In genomic region chr5:9454012-9454481, GRCh38 we compare ENCODE assay signal across 13 cellular contexts.
DNase-seq lines count a peak whose midpoint lies in the region; ATAC-seq, FAIRE-seq and TF ChIP-seq lines count a peak whose summit lies in the region.
"Had no signal": no experiment of that assay in that cellular context is flagged by ENCODE, and none has a peak within 500 bp of the region (broad histone marks: within the 10 kb centered on the region; RNA-seq: fewer than 3 reads in every experiment).

No MANE protein-coding gene starts in this region.

- no peak overlapping the region for H3K9ac ChIP-seq in smooth muscle cell (ENCODE audit: low read depth)
- H3K9ac ChIP-seq in H9 (ENCODE audit: extremely low read depth, insufficient read length, low read length) = no peak overlapping the region

- peaks cover 16% of the 10 kb centered on the region for H3F3A ChIP-seq in smooth muscle cell (ENCODE audit: low read depth)

- H3K4me3 Mint-ChIP-seq in H9 = no peak overlapping the region
- H3K4me3 Mint-ChIP-seq: activated naive CD8-positive, alpha-beta T cell treated with anti-CD3 and anti-CD28 coated beads, Interleukin-2, amount 10 ng/mL, durations not matched to agents 7 days and 5 days; CD4-positive, CD25-positive, alpha-beta regulatory T cell had no signal

- H3K4me3 ChIP-seq in GM12865 (ENCODE audit: low read depth, low read length) (no peak overlapping the region), smooth muscle cell (no peak overlapping the region)
- H3K4me3 ChIP-seq: thyroid gland had no signal

- DNase-seq in GM12865 (ENCODE audit: low read depth) (peak; percentile 16), smooth muscle cell (lab: John Stamatoyannopoulos, UW; ENCODE audit: unreplicated experiment) (no peak), H9 (no peak)
- DNase-seq: activated naive CD8-positive, alpha-beta T cell treated with anti-CD3 and anti-CD28 coated beads, Interleukin-2, amount 10 ng/mL, durations not matched to agents 7 days and 5 days; CD4-positive, CD25-positive, alpha-beta regulatory T cell; NCI-H2081; stimulated activated CD4-positive, alpha-beta T cell treated with anti-CD3 and anti-CD28 coated beads, Interleukin-2, amount 100 ng/mL, for 24 hours; thyroid gland had no signal

- no peak for TF ChIP-seq CTCF in GM12865 (IDR thresholded peaks at IDR 0.05; ENCODE audit: insufficient read depth, low read depth, low read length, missing control alignments)
- TF ChIP-seq CTCF in smooth muscle cell (IDR thresholded peaks at IDR 0.05; ENCODE audit: borderline replicate concordance, insufficient read depth, poor library complexity, severe bottlenecking) = no peak
- no peak for TF ChIP-seq CTCF in H9 (conservative IDR thresholded peaks at IDR 0.05)

- H4K91ac ChIP-seq in H9 (ENCODE audit: insufficient read length, low read depth, low read length) = no peak overlapping the region

- no peak overlapping the region for H3T11ph ChIP-seq in H9 (ENCODE audit: low read length)

- H2AFZ ChIP-seq in smooth muscle cell (ENCODE audit: low read depth) (no peak overlapping the region), H9 (ENCODE audit: low read length) (no peak overlapping the region)

- peaks cover 3% of the 10 kb centered on the region for H3K36me3 ChIP-seq in smooth muscle cell (ENCODE audit: low read depth)
- H3K36me3 ChIP-seq: thyroid gland had no signal

- H4K5ac ChIP-seq in H9 (ENCODE audit: insufficient read length, low read depth, low read length) = no peak overlapping the region

- FAIRE-seq in endometrium (lab: Jason Lieb, UNC) = peak; percentile 83

- no peaks in the 10 kb centered on the region for H3K9me3 ChIP-seq in smooth muscle cell (replicated peaks; ENCODE audit: low read depth)
- no peaks in the 10 kb centered on the region for H3K9me3 ChIP-seq in H9 (ENCODE audit: control insufficient read depth, low read depth, low read length)
- H3K9me3 ChIP-seq: thyroid gland had no signal

- no peak overlapping the region for H2BK15ac ChIP-seq in H9 (ENCODE audit: low read depth, low read length)

- peak; percentile 53 for ATAC-seq in HG03565 (IDR thresholded peaks at IDR 0.05; ENCODE audit: unreplicated experiment)
- ATAC-seq in GM19452 (IDR thresholded peaks at IDR 0.05; ENCODE audit: unreplicated experiment) = no peak
- ATAC-seq in GM19035 (IDR thresholded peaks at IDR 0.05; ENCODE audit: unreplicated experiment) = no peak
- ATAC-seq: activated CD4-positive, CD25-positive, alpha-beta regulatory T cell treated with anti-CD3 and anti-CD28 coated beads, Interleukin-2, amount 50 U/mL, for 24 hours had no signal

- H3K23ac ChIP-seq in H9 (ENCODE audit: insufficient read length, low read depth, low read length) = no peak overlapping the region

- no peak overlapping the region for H3K18ac ChIP-seq in H9 (ENCODE audit: insufficient read length, low read depth, low read length)

- H2AK5ac ChIP-seq in H9 (ENCODE audit: insufficient read length, low read length) = no peak overlapping the region

- no peak overlapping the region for H3K27ac Mint-ChIP-seq in H9
- H3K27ac Mint-ChIP-seq: activated naive CD8-positive, alpha-beta T cell treated with anti-CD3 and anti-CD28 coated beads, Interleukin-2, amount 10 ng/mL, durations not matched to agents 7 days and 5 days; CD4-positive, CD25-positive, alpha-beta regulatory T cell had no signal

- no peak overlapping the region for H2BK12ac ChIP-seq in H9 (ENCODE audit: insufficient read length, low read depth, low read length)

- no peak overlapping the region for H3K56ac ChIP-seq in H9 (ENCODE audit: insufficient read length, low read depth, low read length)

- peak overlapping the region; percentile 74 for H3K27ac ChIP-seq in smooth muscle cell (ENCODE audit: low read depth)
- H3K27ac ChIP-seq in H9 (ENCODE audit: insufficient read length, low read depth, low read length) = no peak overlapping the region
- H3K27ac ChIP-seq: thyroid gland had no signal

- no peaks in the 10 kb centered on the region for H3K23me2 ChIP-seq in H9 (ENCODE audit: insufficient read length, low read depth, low read length, poor library complexity, severe bottlenecking)

- H2BK120ac ChIP-seq in H9 (ENCODE audit: low read depth, low read length, poor library complexity, severe bottlenecking) = no peak overlapping the region

- H3K14ac ChIP-seq in H9 (ENCODE audit: insufficient read depth, low read length) = no peak overlapping the region

- H3K4me2 ChIP-seq in smooth muscle cell (peak overlapping the region; percentile 11), H9 (ENCODE audit: insufficient read depth, insufficient read length, low read length) (no peak overlapping the region)

- no peak overlapping the region for H2BK20ac ChIP-seq in H9 (ENCODE audit: low read depth, low read length, poor library complexity, severe bottlenecking)

- WGBS in smooth muscle cell (ENCODE audit: low lambda C conversion rate) = 44% methylated on average over 4 of the region's 4 CpGs
- no CpG with 5 or more reads among the region's 4 CpGs for WGBS in H9 (ENCODE audit: extremely low coverage, insufficient read length, low lambda C conversion rate)

- H3K27me3 ChIP-seq in smooth muscle cell (ENCODE audit: low read depth) (no peaks in the 10 kb centered on the region), H9 (ENCODE audit: insufficient read depth, low read length) (no peaks in the 10 kb centered on the region)
- H3K27me3 ChIP-seq: thyroid gland had no signal

- no peak overlapping the region for H4K8ac ChIP-seq in H9 (replicated peaks; ENCODE audit: insufficient read length, low read depth, low read length)

- H3K4ac ChIP-seq in H9 (ENCODE audit: low read depth, low read length) = no peak overlapping the region

- peaks cover 0 to 6% of the 10 kb centered on the region in 2 experiments; a peak in 4 of 5 replicates for H3K9me3 Mint-ChIP-seq in H9

- peaks cover 16% of the 10 kb centered on the region for H3K79me2 ChIP-seq in smooth muscle cell (ENCODE audit: low read depth)
- H3K79me2 ChIP-seq in H9 (ENCODE audit: insufficient read depth, low read length) = no peaks in the 10 kb centered on the region

- no peaks in the 10 kb centered on the region for H3K79me1 ChIP-seq in H9 (ENCODE audit: insufficient read depth, low read depth, low read length, poor library complexity, severe bottlenecking)

- H3K27me3 Mint-ChIP-seq in H9 (ENCODE audit: low read depth) = no peaks in the 10 kb centered on the region; the same call in 1 of the 2 replicates
- H3K27me3 Mint-ChIP-seq: activated naive CD8-positive, alpha-beta T cell treated with anti-CD3 and anti-CD28 coated beads, Interleukin-2, amount 10 ng/mL, durations not matched to agents 7 days and 5 days; CD4-positive, CD25-positive, alpha-beta regulatory T cell had no signal

- H3K4me1 ChIP-seq in smooth muscle cell (ENCODE audit: low read depth) (peaks cover 30% of the 10 kb centered on the region), H9 (ENCODE audit: insufficient read depth, low read length) (peaks cover 7% of the 10 kb centered on the region; the same call in 1 of the 2 replicates)
- H3K4me1 ChIP-seq: thyroid gland had no signal

- peaks cover 33 to 35% of the 10 kb centered on the region in 2 experiments for H3K4me1 Mint-ChIP-seq in H9
- H3K4me1 Mint-ChIP-seq: activated naive CD8-positive, alpha-beta T cell treated with anti-CD3 and anti-CD28 coated beads, Interleukin-2, amount 10 ng/mL, durations not matched to agents 7 days and 5 days; CD4-positive, CD25-positive, alpha-beta regulatory T cell had no signal

- H3K36me3 Mint-ChIP-seq in H9 (ENCODE audit: insufficient read depth in 1 of 3, low read depth in 3 of 3) = peaks cover 2 to 12% (median 3%) of the 10 kb centered on the region in 3 experiments; a peak in 5 of 7 replicates
- H3K36me3 Mint-ChIP-seq: activated naive CD8-positive, alpha-beta T cell treated with anti-CD3 and anti-CD28 coated beads, Interleukin-2, amount 10 ng/mL, durations not matched to agents 7 days and 5 days; CD4-positive, CD25-positive, alpha-beta regulatory T cell had no signal

- H4K20me1 ChIP-seq in smooth muscle cell (ENCODE audit: low read depth) (no peaks in the 10 kb centered on the region), H9 (ENCODE audit: control insufficient read depth, insufficient read depth, insufficient read length) (no peaks in the 10 kb centered on the region)

- H2BK5ac ChIP-seq in H9 (ENCODE audit: insufficient read length, low read length) = no peak overlapping the region
